Comparison of ENCODE assay signal across 8 cellular contexts in genomic region chr19:6766357-6767080, GRCh38. TPM values are rescaled to one million over a fixed set of nuclear protein-coding genes. Genes with fewer than 3 reads are reported as not detected.
DNase-seq lines count a peak whose midpoint lies in the region; TF ChIP-seq lines count a peak whose summit lies in the region.

No MANE protein-coding gene starts in this region.

- H3K27me3 Mint-ChIP-seq in MCF 10A (ENCODE audit: insufficient read depth, unreplicated experiment), result no peaks in the 10 kb centered on the region

- BruUV-seq in MCF 10A (replicated peaks; lab: Mats Ljungman, UMichigan), result TSS peak; percentile 94

- no peaks in the 10 kb centered on the region for H3K9me3 ChIP-seq in mucosa of rectum (ENCODE audit: control insufficient read depth in 2 of 2, low read length in 2 of 2)

- TF ChIP-seq EP300 in Ishikawa (IDR thresholded peaks at IDR 0.05; ENCODE audit: borderline replicate concordance), result no peak

- H3K4me3 ChIP-seq in mucosa of rectum (ENCODE audit: low read length in 2 of 2), result peak overlapping the region; percentile 80 to 88

- H3K36me3 ChIP-seq in mucosa of rectum (ENCODE audit: control insufficient read depth in 2 of 2, insufficient read depth in 2 of 2, low read length in 2 of 2), result peaks cover 0 to 6% of the 10 kb centered on the region in 2 donors

- POLR2A ChIA-PET in MCF 10A (lab: Yijun Ruan, JAX), result interaction anchor here (0.6 to 4.9 kb wide), 17 partner anchors 10 to 976 kb away, joined by 3 to 88 read pairs (median 4); partner anchors contain the start of genes C3, GPR108, SLC25A23 and TRIP10

- no peak for TF ChIP-seq POLR2A in erythroblast (IDR thresholded peaks at IDR 0.05; ENCODE audit: low read length)

- H3K9ac ChIP-seq in mucosa of rectum (ENCODE audit: low read depth in 1 of 2, low read length in 2 of 2), result peak overlapping the region; percentile 86 to 97

- H3K4me1 Mint-ChIP-seq in MCF 10A (ENCODE audit: insufficient read depth, unreplicated experiment), result peaks cover 10% of the 10 kb centered on the region

- intact Hi-C loops in MCF 10A (cut with micrococcal nuclease), result loop anchor here (1.0 kb wide), 1 partner anchor 96 kb away; no protein-coding TSS in a partner anchor

- TF ChIP-seq RAD21 in Ishikawa (IDR thresholded peaks at IDR 0.05; ENCODE audit: low read depth), result no peak

- H3K9me3 Mint-ChIP-seq in MCF 10A (ENCODE audit: unreplicated experiment), result no peaks in the 10 kb centered on the region

- H3K27ac Mint-ChIP-seq in MCF 10A (ENCODE audit: low read depth, unreplicated experiment), result peak overlapping the region; percentile 74

- TF ChIP-seq CTCF in C4-2B (conservative IDR thresholded peaks at IDR 0.05) (no peak), MCF 10A (IDR thresholded peaks at IDR 0.05; ENCODE audit: unreplicated experiment) (no peak), GM20000 (IDR thresholded peaks at IDR 0.05; ENCODE audit: extremely low read depth, missing control alignments) (no peak)

- DNase-seq in MCF 10A (ENCODE audit: unreplicated experiment) (peak; percentile 50), NCI-H1694 (lab: John Stamatoyannopoulos, UW) (no peak), GM20000 (ENCODE audit: low spot score) (no peak), erythroblast (lab: John Stamatoyannopoulos, UW) (no peak)
- DNase-seq in activated CD4-positive, CD25-positive, alpha-beta regulatory T cell (lab: John Stamatoyannopoulos, UW), result no peak

- H3K27ac ChIP-seq in C4-2B (peak overlapping the region; percentile 20), mucosa of rectum (ENCODE audit: low read depth in 2 of 2, low read length in 2 of 2) (peak overlapping the region; percentile 99)

- CTCF ChIA-PET in MCF 10A (lab: Yijun Ruan, JAX), result interaction anchor here (1.2 kb wide), 1 partner anchor 10 kb away, joined by 3 read pairs; no protein-coding TSS in a partner anchor

- H3K4me3 Mint-ChIP-seq in MCF 10A (ENCODE audit: unreplicated experiment), result peak overlapping the region; percentile 76

- peaks cover 0 to 3% of the 10 kb centered on the region in 2 donors for H3K27me3 ChIP-seq in mucosa of rectum (ENCODE audit: control insufficient read depth in 2 of 2, insufficient read depth in 2 of 2, low read length in 2 of 2)

- peaks cover 23% of the 10 kb centered on the region for H3K36me3 Mint-ChIP-seq in MCF 10A (ENCODE audit: insufficient read depth, unreplicated experiment)

- H3K4me1 ChIP-seq in mucosa of rectum (ENCODE audit: control insufficient read depth in 2 of 2, insufficient read depth in 2 of 2, low read length in 2 of 2), result peaks cover 17 to 25% of the 10 kb centered on the region in 2 donors

TF ChIP-seq in Ishikawa, 13 proteins besides CTCF, POLR2A, EP300 and RAD21:
- TF ChIP-seq MAX (IDR thresholded peaks at IDR 0.05) (peak; percentile 43; the same call in 1 of the 2 replicates), YY1 (IDR thresholded peaks at IDR 0.05; ENCODE audit: low read depth) (no peak), TAF1 (IDR thresholded peaks at IDR 0.05; ENCODE audit: low read depth) (no peak)

RNA-seq across cellular contexts. Expression of gene SH2D3A, which starts 0.7 kb away (rescaled TPM):
- 28.5 and 76.7 TPM in 2 replicates for total RNA-seq in MCF 10A (2022)

RNA-seq across cellular contexts. Expression of gene VAV1, which starts 6.0 kb away (rescaled TPM):
- total RNA-seq in MCF 10A (2022), result not detected in 2 replicates

RNA-seq across cellular contexts. Expression of gene TRIP10, which starts 27.0 kb away (rescaled TPM):
- total RNA-seq in MCF 10A (2022), result 45.4 and 49.7 TPM in 2 replicates

RNA-seq across cellular contexts. Expression of gene GPR108, which starts 29.1 kb away (rescaled TPM):
- 115 and 124 TPM in 2 replicates for total RNA-seq in MCF 10A (2022)

RNA-seq across cellular contexts. Expression of gene C3, which starts 46.1 kb away (rescaled TPM):
- total RNA-seq in MCF 10A (2022), result 842 and 872 TPM in 2 replicates
